15 cellular contexts compared by ENCODE assay signal in the genomic region with DNA sequence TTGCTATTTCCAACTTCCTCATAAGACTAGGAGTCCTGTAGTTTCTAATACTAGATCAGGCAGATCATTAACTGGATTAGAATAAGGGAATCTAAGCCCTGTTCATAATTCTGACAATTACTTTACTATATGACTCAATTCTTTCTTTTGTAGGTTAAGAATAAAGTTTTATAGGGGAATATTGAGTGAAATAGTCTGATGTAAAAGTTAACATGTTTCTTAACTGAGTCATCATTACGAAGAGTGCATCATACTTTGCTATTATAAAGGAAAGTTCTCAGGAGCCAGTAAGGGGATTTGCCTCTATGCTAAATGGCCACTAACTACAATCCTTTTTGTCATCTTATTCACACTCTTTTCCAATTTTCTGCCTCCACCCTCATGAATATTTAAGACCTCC.
A peak's percentile ranks its signal among the peaks of the same experiment; 100 is the strongest.
DNase-seq lines count a peak whose midpoint lies in the region; ATAC-seq and TF ChIP-seq lines count a peak whose summit lies in the region.
"Had no signal": no experiment of that assay in that cellular context is flagged by ENCODE, and none has a peak within 500 bp of the region (broad histone marks: within the 10 kb centered on the region; RNA-seq: fewer than 3 reads in every experiment).

No MANE protein-coding gene starts in this region.

- ATAC-seq in HCT116 (no peak), left ventricle myocardium superior (no peak), HG03571 (IDR thresholded peaks at IDR 0.05; ENCODE audit: unreplicated experiment) (no peak)
- ATAC-seq: body of pancreas had no signal

- H3K9ac ChIP-seq in HCT116 (ENCODE audit: low read length): no peak overlapping the region

- H3K4me1 Mint-ChIP-seq in activated T-helper 1 cell treated with anti-CD3 and anti-CD28 coated beads, Interleukin-12 subunit alpha, Interleukin-12 subunit beta, Interleukin-2, Interleukin-4 antibody, amounts not matched to agents 30 ng/mL and 10 ng/mL and 1 ng/mL, durations not matched to agents 14 hours and 24 hours and 36 hours (ENCODE audit: low read depth): peaks cover 7% of the 10 kb centered on the region
- H3K4me1 Mint-ChIP-seq: activated B cell treated with CpG ODN at 0.5 μM for 24 hours, B cell, naive B cell had no signal

- H3K9me3 ChIP-seq in A673 (ENCODE audit: low read depth, low read length, poor library complexity, severe bottlenecking): no peaks in the 10 kb centered on the region
- no peaks in the 10 kb centered on the region for H3K9me3 ChIP-seq in HCT116 (ENCODE audit: control insufficient read depth in 1 of 2, insufficient read depth in 1 of 2, low read depth in 1 of 2, low read length in 2 of 2)
- H3K9me3 ChIP-seq: body of pancreas, SJCRH30 had no signal

- H3K4me3 ChIP-seq in A673 (ENCODE audit: low read depth, low read length, poor library complexity, severe bottlenecking) (no peak overlapping the region), HCT116 (replicated peaks in 1 of 2; ENCODE audit: low read depth in 1 of 2, low read length in 2 of 2) (no peak overlapping the region), foreskin fibroblast (ENCODE audit: low read depth in 1 of 2, low read length in 2 of 2) (no peak overlapping the region)
- H3K4me3 ChIP-seq: body of pancreas, SJCRH30, skin epidermis had no signal

- H3K36me3 Mint-ChIP-seq in activated T-helper 1 cell treated with anti-CD3 and anti-CD28 coated beads, Interleukin-12 subunit alpha, Interleukin-12 subunit beta, Interleukin-2, Interleukin-4 antibody, amounts not matched to agents 30 ng/mL and 10 ng/mL and 1 ng/mL, durations not matched to agents 14 hours and 24 hours and 36 hours (ENCODE audit: low read depth): peaks cover 37% of the 10 kb centered on the region
- H3K36me3 Mint-ChIP-seq: naive B cell had no signal

- CTCF ChIA-PET in A673 (lab: Charles Lee) (no interaction called here), HCT116 (lab: Charles Lee) (no interaction called here)

- no peak for TF ChIP-seq POLR2A in HCT116 (IDR thresholded peaks at IDR 0.05; ENCODE audit: borderline replicate concordance, extremely low read depth, insufficient read depth, insufficient read length)

- H3K4me3 Mint-ChIP-seq in activated T-helper 1 cell treated with anti-CD3 and anti-CD28 coated beads, Interleukin-12 subunit alpha, Interleukin-12 subunit beta, Interleukin-2, Interleukin-4 antibody, amounts not matched to agents 30 ng/mL and 10 ng/mL and 1 ng/mL, durations not matched to agents 14 hours and 24 hours and 36 hours: no peak overlapping the region
- H3K4me3 Mint-ChIP-seq: activated B cell treated with CpG ODN at 0.5 μM for 24 hours, B cell, naive B cell had no signal

- H3K27me3 Mint-ChIP-seq in activated T-helper 1 cell treated with anti-CD3 and anti-CD28 coated beads, Interleukin-12 subunit alpha, Interleukin-12 subunit beta, Interleukin-2, Interleukin-4 antibody, amounts not matched to agents 30 ng/mL and 10 ng/mL and 1 ng/mL, durations not matched to agents 14 hours and 24 hours and 36 hours (ENCODE audit: insufficient read depth): no peaks in the 10 kb centered on the region
- H3K27me3 Mint-ChIP-seq: activated B cell treated with CpG ODN at 0.5 μM for 24 hours, B cell, naive B cell had no signal

- H3K36me3 ChIP-seq in A673 (ENCODE audit: insufficient read depth, low read length, poor library complexity, severe bottlenecking) (peaks cover 21% of the 10 kb centered on the region), HCT116 (ENCODE audit: control insufficient read depth in 1 of 2, insufficient read depth in 2 of 2, low read length in 2 of 2) (peaks cover 10 to 15% of the 10 kb centered on the region in 2 experiments)

- DNase-seq in A673 (ENCODE audit: low spot score) (peak; percentile 65), HCT116 (ENCODE audit: low read depth, low spot score) (no peak), foreskin fibroblast (peak; percentile 48 to 79), left ventricle myocardium superior (no peak)
- DNase-seq in activated T-helper 1 cell treated with anti-CD3 and anti-CD28 coated beads, Interleukin-12 subunit alpha, Interleukin-12 subunit beta, Interleukin-2, Interleukin-4 antibody, amounts not matched to agents 30 ng/mL and 10 ng/mL and 1 ng/mL, durations not matched to agents 14 hours and 24 hours and 36 hours (ENCODE audit: low spot score): no peak
- DNase-seq in activated CD4-positive, CD25-positive, alpha-beta regulatory T cell (lab: John Stamatoyannopoulos, UW): no peak
- no peak for DNase-seq in activated CD4-positive, alpha-beta T cell treated with anti-CD3 and anti-CD28 coated beads, Interleukin-2, amount 50 U/mL, for 4 hours
- DNase-seq: activated B cell treated with CpG ODN at 0.5 μM for 24 hours; activated T-cell treated with anti-CD3 and anti-CD28 coated beads, Interleukin-2, amount 50 U/mL, for 1 hour; body of pancreas; naive B cell; SJCRH30 had no signal

- POLR2A ChIA-PET in A673 (lab: Charles Lee; ENCODE audit: low non-redundant PET) (no interaction called here), HCT116 (lab: Charles Lee) (no interaction called here)

- no peak for TF ChIP-seq CTCF in A673 (conservative IDR thresholded peaks at IDR 0.05; ENCODE audit: low read depth, low read length)
- no peak for TF ChIP-seq CTCF in HCT116 (IDR thresholded peaks at IDR 0.05 in 2 of 3, conservative IDR thresholded peaks at IDR 0.05 in 1 of 3; ENCODE audit: borderline replicate concordance in 1 of 3, insufficient read depth in 1 of 3, low read depth in 2 of 3, low read length in 2 of 3)
- no peak for TF ChIP-seq CTCF in foreskin fibroblast (IDR thresholded peaks at IDR 0.05; ENCODE audit: low read depth, low read length)

- H3K27ac ChIP-seq in A673 (ENCODE audit: low read depth, low read length, poor library complexity, severe bottlenecking): peak overlapping the region; percentile 29
- no peak overlapping the region for H3K27ac ChIP-seq in HCT116 (ENCODE audit: low read depth, low read length)
- H3K27ac ChIP-seq: body of pancreas, SJCRH30, skin epidermis had no signal

- no peaks in the 10 kb centered on the region for H4K20me1 ChIP-seq in HCT116 (ENCODE audit: insufficient read depth)

- peak overlapping the region; percentile 34 for H3K27ac Mint-ChIP-seq in activated T-helper 1 cell treated with anti-CD3 and anti-CD28 coated beads, Interleukin-12 subunit alpha, Interleukin-12 subunit beta, Interleukin-2, Interleukin-4 antibody, amounts not matched to agents 30 ng/mL and 10 ng/mL and 1 ng/mL, durations not matched to agents 14 hours and 24 hours and 36 hours
- H3K27ac Mint-ChIP-seq: activated B cell treated with CpG ODN at 0.5 μM for 24 hours, B cell, naive B cell had no signal

- H3K4me1 ChIP-seq in A673 (ENCODE audit: insufficient read depth, low read length, poor library complexity, severe bottlenecking): peaks cover 11% of the 10 kb centered on the region
- H3K4me1 ChIP-seq in HCT116 (ENCODE audit: control insufficient read depth in 1 of 2, insufficient read depth in 2 of 2, low read length in 2 of 2): peaks cover 0 to 5% of the 10 kb centered on the region in 2 experiments; a peak in 1 of 4 replicates
- H3K4me1 ChIP-seq: body of pancreas, SJCRH30 had no signal

- no peaks in the 10 kb centered on the region for H3K9me2 ChIP-seq in HCT116 (ENCODE audit: insufficient read depth)

- 0 out of 2 replicates have a peak, but pooled peaks cover 5% of the 10 kb centered on the region for H3K79me2 ChIP-seq in HCT116 (ENCODE audit: insufficient read depth, low read length)

- H3K4me2 ChIP-seq in HCT116 (ENCODE audit: low read length): no peak overlapping the region

- BruUV-seq in A673 (replicated peaks; lab: Mats Ljungman, UMichigan) (no TSS peak), HCT116 (replicated peaks; lab: Mats Ljungman, UMichigan) (no TSS peak)

- RAD21 ChIA-PET in HCT116 (lab: Charles Lee; ENCODE audit: low non-redundant PET in 1 of 2, low total read pairs in 2 of 2, uncharacterized antibody in 2 of 2, unreplicated experiment in 2 of 2): no interaction called here

- H3K27me3 ChIP-seq in A673 (replicated peaks; ENCODE audit: insufficient read depth, low read depth, low read length, poor library complexity) (no peaks in the 10 kb centered on the region), HCT116 (ENCODE audit: insufficient read depth, low read length) (no peaks in the 10 kb centered on the region)
- H3K27me3 ChIP-seq: body of pancreas, SJCRH30 had no signal

- H3K9me3 Mint-ChIP-seq in activated T-helper 1 cell treated with anti-CD3 and anti-CD28 coated beads, Interleukin-12 subunit alpha, Interleukin-12 subunit beta, Interleukin-2, Interleukin-4 antibody, amounts not matched to agents 30 ng/mL and 10 ng/mL and 1 ng/mL, durations not matched to agents 14 hours and 24 hours and 36 hours: no peaks in the 10 kb centered on the region
- H3K9me3 Mint-ChIP-seq: activated B cell treated with CpG ODN at 0.5 μM for 24 hours, naive B cell had no signal

- intact Hi-C loops in A673 (cut with micrococcal nuclease; ENCODE audit: unreplicated experiment): no loop called here
- intact Hi-C loops in HCT116 (cut with micrococcal nuclease): no loop called here
- intact Hi-C loops in activated T-helper 1 cell treated with anti-CD3 and anti-CD28 coated beads, Interleukin-12 subunit alpha, Interleukin-12 subunit beta, Interleukin-2, Interleukin-4 antibody, amounts not matched to agents 30 ng/mL and 10 ng/mL and 1 ng/mL, durations not matched to agents 14 hours and 24 hours and 36 hours (cut with micrococcal nuclease): no loop called here
- intact Hi-C loops in left ventricle myocardium superior (cut with micrococcal nuclease): no loop called here

- TF ChIP-seq RAD21 in HCT116 (IDR thresholded peaks at IDR 0.05; ENCODE audit: low read depth): no peak

- H2AFZ ChIP-seq in HCT116 (ENCODE audit: low read depth, low read length, poor library complexity, severe bottlenecking): no peak overlapping the region

TF ChIP-seq in HCT116, 20 proteins besides CTCF, POLR2A, EP300 and RAD21:
- TF ChIP-seq EZH2phosphoT487 (IDR thresholded peaks at IDR 0.05; ENCODE audit: borderline replicate concordance) (no peak), JUND (IDR thresholded peaks at IDR 0.05) (peak; percentile 13; the same call in 1 of the 2 replicates), CEBPB (IDR thresholded peaks at IDR 0.05; ENCODE audit: low read depth) (no peak), ZFX (IDR thresholded peaks at IDR 0.05) (no peak), EGR1 (IDR thresholded peaks at IDR 0.05; ENCODE audit: low read depth) (no peak), ELF1 (IDR thresholded peaks at IDR 0.05; ENCODE audit: borderline replicate concordance, low read depth) (no peak)

Comparison
In these comparisons a context has a peak if more than half of its experiments do, and no peak if none do; other contexts are left out.
1. DNase-seq: peak in A673 (single experiment) and foreskin fibroblast (2 of 2); none in HCT116 (single experiment), activated T-helper 1 cell treated with anti-CD3 and anti-CD28 coated beads, Interleukin-12 subunit alpha, Interleukin-12 subunit beta, Interleukin-2, Interleukin-4 antibody, amounts not matched to agents 30 ng/mL and 10 ng/mL and 1 ng/mL, durations not matched to agents 14 hours and 24 hours and 36 hours (single experiment), left ventricle myocardium superior (single experiment), activated CD4-positive, CD25-positive, alpha-beta regulatory T cell (0 of 4) and activated CD4-positive, alpha-beta T cell treated with anti-CD3 and anti-CD28 coated beads, Interleukin-2, amount 50 U/mL, for 4 hours (0 of 2).